In the genomic region with DNA sequence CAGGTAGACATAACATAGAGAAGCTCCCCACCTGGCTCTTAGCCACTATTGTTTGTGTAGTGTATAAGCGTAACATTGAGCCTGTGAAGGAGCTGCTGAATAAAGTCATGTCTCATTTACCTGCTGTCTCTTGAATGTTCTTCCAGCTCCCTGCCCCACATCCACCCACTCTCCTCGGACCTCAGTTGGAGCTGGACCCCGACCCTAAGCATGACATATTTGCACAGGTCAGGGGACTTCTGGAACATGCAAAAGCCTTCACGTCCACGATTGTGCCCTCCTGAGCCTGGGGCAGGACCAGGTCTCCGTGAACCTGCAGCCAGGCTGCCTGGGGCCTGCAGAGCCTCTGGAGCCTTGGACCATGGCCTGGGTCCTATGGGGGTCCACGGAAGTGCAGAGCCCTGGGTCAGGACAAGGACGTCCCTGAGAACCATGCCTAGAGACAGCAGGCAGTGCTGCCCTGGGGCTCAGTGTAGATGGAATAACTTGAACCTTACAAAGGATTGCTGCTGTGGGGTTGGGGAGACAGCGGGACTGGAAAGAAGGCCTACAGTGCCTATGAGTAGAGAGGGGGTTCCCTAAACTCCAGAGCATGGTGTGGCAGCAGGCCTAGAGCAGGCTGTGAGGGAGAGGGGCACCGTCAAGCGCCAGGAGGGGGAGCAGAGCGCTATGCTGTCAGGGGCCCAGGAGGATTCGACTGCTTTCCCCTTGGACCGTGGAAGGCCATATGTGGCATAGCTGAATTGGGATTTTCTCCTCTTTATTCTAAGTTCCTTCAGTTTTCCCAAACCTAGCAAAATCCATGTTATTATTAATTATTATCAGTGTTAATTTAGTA, we compare ENCODE assay signal across 18 cellular contexts.
DNase-seq lines count a peak whose midpoint lies in the region; ATAC-seq and TF ChIP-seq lines count a peak whose summit lies in the region.
"Had no signal": no experiment of that assay in that cellular context is flagged by ENCODE, and none has a peak within 500 bp of the region (broad histone marks: within the 10 kb centered on the region; RNA-seq: fewer than 3 reads in every experiment).

No MANE protein-coding gene starts in this region.

- H3K4me2 ChIP-seq in Loucy (ENCODE audit: low read depth, low read length, poor library complexity, severe bottlenecking) (peak overlapping the region; percentile 66), OCI-LY7 (ENCODE audit: low read length) (no peak overlapping the region)

- peaks cover 2% of the 10 kb centered on the region for H3K36me3 Mint-ChIP-seq in activated CD4-positive, alpha-beta T cell treated with anti-CD3 and anti-CD28 coated beads, Interleukin-2, amount 10 ng/mL, durations not matched to agents 24 days and 14 days (ENCODE audit: low read depth)
- H3K36me3 Mint-ChIP-seq in CD4-positive, CD25-positive, alpha-beta regulatory T cell = no peaks in the 10 kb centered on the region
- H3K36me3 Mint-ChIP-seq in immature natural killer cell = no peaks in the 10 kb centered on the region

- peaks cover 42% of the 10 kb centered on the region for H3K4me1 ChIP-seq in CD4-positive, CD25-positive, alpha-beta regulatory T cell (ENCODE audit: control insufficient read depth, insufficient read depth, low read length, poor library complexity, severe bottlenecking)
- H3K4me1 ChIP-seq in Loucy (ENCODE audit: insufficient read depth, low read length, poor library complexity, severe bottlenecking) = peaks cover 29% of the 10 kb centered on the region
- no peaks in the 10 kb centered on the region for H3K4me1 ChIP-seq in OCI-LY7 (ENCODE audit: insufficient read depth, low read length, poor library complexity, severe bottlenecking)

- no peak overlapping the region for H3K9ac ChIP-seq in Loucy (ENCODE audit: low read depth, low read length, poor library complexity, severe bottlenecking)
- H3K9ac ChIP-seq: GM23248 had no signal

- no peak; the same call in 1 of the 2 replicates for TF ChIP-seq CTCF in Loucy (conservative IDR thresholded peaks at IDR 0.05; ENCODE audit: low read length)
- TF ChIP-seq CTCF in OCI-LY7 (conservative IDR thresholded peaks at IDR 0.05; ENCODE audit: low read length) = no peak

- no peaks in the 10 kb centered on the region for H3K79me2 ChIP-seq in Loucy (ENCODE audit: insufficient read depth, low read length)
- no peaks in the 10 kb centered on the region for H3K79me2 ChIP-seq in OCI-LY7 (ENCODE audit: insufficient read depth, low read depth, low read length)

- no peaks in the 10 kb centered on the region for H3K27me3 ChIP-seq in CD4-positive, CD25-positive, alpha-beta regulatory T cell (ENCODE audit: control insufficient read depth, insufficient read depth, low read length)
- no peaks in the 10 kb centered on the region for H3K27me3 ChIP-seq in Loucy (ENCODE audit: insufficient read depth, low read length, poor library complexity, severe bottlenecking)

- POLR2A ChIA-PET in OCI-LY7 (lab: Charles Lee) = no interaction called here

- no peaks in the 10 kb centered on the region for H3K36me3 ChIP-seq in CD4-positive, CD25-positive, alpha-beta regulatory T cell (ENCODE audit: control insufficient read depth, insufficient read depth, low read length)
- H3K36me3 ChIP-seq in Loucy (ENCODE audit: insufficient read depth, low read length) (no peaks in the 10 kb centered on the region), OCI-LY7 (ENCODE audit: insufficient read depth, low read length) (no peaks in the 10 kb centered on the region)

- H3K27ac Mint-ChIP-seq in activated CD4-positive, alpha-beta T cell treated with anti-CD3 and anti-CD28 coated beads, Interleukin-2, amount 10 ng/mL, durations not matched to agents 24 days and 14 days = no peak overlapping the region
- H3K27ac Mint-ChIP-seq in CD4-positive, CD25-positive, alpha-beta regulatory T cell = peak overlapping the region in 2 of 3 donors; percentile 63 to 75
- H3K27ac Mint-ChIP-seq in immature natural killer cell = peak overlapping the region in 3 of 6 donors; percentile 32 to 82 (median 49)

- intact Hi-C loops in activated CD4-positive, alpha-beta T cell treated with anti-CD3 and anti-CD28 coated beads, Interleukin-2, amount 10 ng/mL, durations not matched to agents 24 days and 14 days (cut with micrococcal nuclease) = loop anchor here (5.0 kb wide), 1 partner anchor 35 kb away; no protein-coding TSS in a partner anchor
- intact Hi-C loops in OCI-LY7 (cut with micrococcal nuclease; ENCODE audit: unreplicated experiment) = no loop called here

- no peak for ATAC-seq in CD4-positive, CD25-positive, alpha-beta regulatory T cell (ENCODE audit: low read depth in 2 of 2)
- no peak for ATAC-seq in GM21717 (IDR thresholded peaks at IDR 0.05; ENCODE audit: unreplicated experiment)
- ATAC-seq: K562 had no signal

- no TSS peak for BruUV-seq in OCI-LY7 (replicated peaks; lab: Mats Ljungman, UMichigan)

- peak; percentile 64 for DNase-seq in activated CD4-positive, alpha-beta T cell treated with anti-CD3 and anti-CD28 coated beads, Interleukin-2, amount 10 ng/mL, durations not matched to agents 24 days and 14 days
- no peak for DNase-seq in activated CD4-positive, alpha-beta T cell treated with anti-CD3 and anti-CD28 coated beads, Interleukin-2, amount 50 U/mL, for 4 hours
- DNase-seq in CD4-positive, CD25-positive, alpha-beta regulatory T cell = no peak
- DNase-seq in immature natural killer cell (no peak), mesenteric fat pad (ENCODE audit: low spot score) (no peak), OCI-LY7 (ENCODE audit: low spot score) (no peak)
- DNase-seq: GF-D8, GM23248, NCI-H1048, NCI-H146, NCI-H226, NCI-H526, OCI-M1 had no signal

- H3K9me3 ChIP-seq in CD4-positive, CD25-positive, alpha-beta regulatory T cell (ENCODE audit: control insufficient read depth in 2 of 2, low read length in 2 of 2) = no peaks in the 10 kb centered on the region
- H3K9me3 ChIP-seq in Loucy (ENCODE audit: insufficient read depth, low read depth, low read length) (no peaks in the 10 kb centered on the region), OCI-LY7 (ENCODE audit: low read length) (no peaks in the 10 kb centered on the region)

- no peak overlapping the region for H3K4me3 ChIP-seq in CD4-positive, CD25-positive, alpha-beta regulatory T cell (ENCODE audit: low read depth, low read length)
- no peak overlapping the region for H3K4me3 ChIP-seq in Loucy (ENCODE audit: low read length, poor library complexity, severe bottlenecking)
- H3K4me3 ChIP-seq in OCI-LY7 (ENCODE audit: low read depth, low read length, poor library complexity, severe bottlenecking) = no peak overlapping the region
- H3K4me3 ChIP-seq: GM23248, K562 had no signal

- H3F3A ChIP-seq in Loucy (ENCODE audit: low read depth) = peaks cover 7% of the 10 kb centered on the region

- H3K27me3 Mint-ChIP-seq in activated CD4-positive, alpha-beta T cell treated with anti-CD3 and anti-CD28 coated beads, Interleukin-2, amount 10 ng/mL, durations not matched to agents 24 days and 14 days = peaks cover 13% of the 10 kb centered on the region
- H3K27me3 Mint-ChIP-seq in CD4-positive, CD25-positive, alpha-beta regulatory T cell = no peaks in the 10 kb centered on the region
- H3K27me3 Mint-ChIP-seq in immature natural killer cell (ENCODE audit: low read depth in 3 of 3) = peaks cover 0 to 7% (median 4%) of the 10 kb centered on the region in 3 donors

- no peak overlapping the region for H3K4me3 Mint-ChIP-seq in activated CD4-positive, alpha-beta T cell treated with anti-CD3 and anti-CD28 coated beads, Interleukin-2, amount 10 ng/mL, durations not matched to agents 24 days and 14 days
- peak overlapping the region in 3 of 4 donors; percentile 58 to 85 (median 69) for H3K4me3 Mint-ChIP-seq in CD4-positive, CD25-positive, alpha-beta regulatory T cell
- peak overlapping the region in 4 of 5 donors; percentile 76 to 89 (median 84) for H3K4me3 Mint-ChIP-seq in immature natural killer cell

- peaks cover under 1% of the 10 kb centered on the region for H3K9me3 Mint-ChIP-seq in activated CD4-positive, alpha-beta T cell treated with anti-CD3 and anti-CD28 coated beads, Interleukin-2, amount 10 ng/mL, durations not matched to agents 24 days and 14 days
- H3K9me3 Mint-ChIP-seq in CD4-positive, CD25-positive, alpha-beta regulatory T cell = peaks cover 0 to 1% (median 0%) of the 10 kb centered on the region in 7 donors
- no peaks in the 10 kb centered on the region for H3K9me3 Mint-ChIP-seq in immature natural killer cell

- CTCF ChIA-PET in OCI-LY7 (lab: Charles Lee; ENCODE audit: unreplicated experiment) = no interaction called here

- H2AFZ ChIP-seq in Loucy (ENCODE audit: low read length) (no peak overlapping the region), OCI-LY7 (ENCODE audit: low read length) (no peak overlapping the region)
- H2AFZ ChIP-seq: GM23248 had no signal

- H4K20me1 ChIP-seq in Loucy (ENCODE audit: insufficient read depth, low read length, poor library complexity, severe bottlenecking) = peaks cover 4% of the 10 kb centered on the region
- no peaks in the 10 kb centered on the region for H4K20me1 ChIP-seq in OCI-LY7 (ENCODE audit: insufficient read depth, low read length)

- no peak overlapping the region for H3K27ac ChIP-seq in CD4-positive, CD25-positive, alpha-beta regulatory T cell (ENCODE audit: insufficient read depth, low read length, poor library complexity, severe bottlenecking)
- no peak overlapping the region for H3K27ac ChIP-seq in OCI-LY7 (ENCODE audit: low read depth, low read length, poor library complexity, severe bottlenecking)
- H3K27ac ChIP-seq: C4-2B, GM23248, RWPE1 had no signal

- H3K9me2 ChIP-seq in Loucy (replicated peaks; ENCODE audit: low read depth, low read length) (no peaks in the 10 kb centered on the region), OCI-LY7 (ENCODE audit: insufficient read depth, low read length) (no peaks in the 10 kb centered on the region)

- H3K4me1 Mint-ChIP-seq in activated CD4-positive, alpha-beta T cell treated with anti-CD3 and anti-CD28 coated beads, Interleukin-2, amount 10 ng/mL, durations not matched to agents 24 days and 14 days = peaks cover 54% of the 10 kb centered on the region
- H3K4me1 Mint-ChIP-seq in CD4-positive, CD25-positive, alpha-beta regulatory T cell = peaks cover 11 to 58% (median 30%) of the 10 kb centered on the region in 4 donors
- peaks cover 48 to 66% of the 10 kb centered on the region in 2 donors for H3K4me1 Mint-ChIP-seq in immature natural killer cell
